In genomic region chr11:35682230-35683195, GRCh38 we compare ENCODE assay signal across 10 cellular contexts. TPM values are rescaled to one million over a fixed set of nuclear protein-coding genes. Genes with fewer than 3 reads are reported as not detected.
DNase-seq lines count a peak whose midpoint lies in the region; ATAC-seq and TF ChIP-seq lines count a peak whose summit lies in the region.
"Had no signal": no experiment of that assay in that cellular context is flagged by ENCODE, and none has a peak within 500 bp of the region (broad histone marks: within the 10 kb centered on the region; RNA-seq: fewer than 3 reads in every experiment).

No MANE protein-coding gene starts in this region.

- H3K4me3 Mint-ChIP-seq in activated CD4-positive, alpha-beta T cell treated with anti-CD3 and anti-CD28 coated beads, Interleukin-2, amount 10 ng/mL, durations not matched to agents 7 days and 5 days = no peak overlapping the region
- H3K4me3 Mint-ChIP-seq: activated CD4-positive, alpha-beta memory T cell treated with anti-CD3 and anti-CD28 coated beads, Interleukin-2, amount 10 ng/mL, durations not matched to agents 7 days and 5 days had no signal

- no peaks in the 10 kb centered on the region for H3K27me3 Mint-ChIP-seq in activated CD4-positive, alpha-beta T cell treated with anti-CD3 and anti-CD28 coated beads, Interleukin-2, amount 10 ng/mL, durations not matched to agents 7 days and 5 days
- H3K27me3 Mint-ChIP-seq: activated CD4-positive, alpha-beta memory T cell treated with anti-CD3 and anti-CD28 coated beads, Interleukin-2, amount 10 ng/mL, durations not matched to agents 7 days and 5 days had no signal

- ATAC-seq in GM21723 (IDR thresholded peaks at IDR 0.05; ENCODE audit: unreplicated experiment) = no peak
- ATAC-seq in HG02571 (IDR thresholded peaks at IDR 0.05; ENCODE audit: unreplicated experiment) = no peak

- peak; percentile 45 for DNase-seq in AG10803 (ENCODE audit: low read depth)
- peak; percentile 52 for DNase-seq in NCI-H1436 (lab: John Stamatoyannopoulos, UW)
- peak in 36 of 58 donors; percentile 3 to 63 (median 18) for DNase-seq in anterior cingulate cortex (lab: John Stamatoyannopoulos, UW)
- peak; percentile 48 for DNase-seq in medulla oblongata (ENCODE audit: extremely low spot score)
- DNase-seq in activated CD8-positive, alpha-beta memory T cell treated with anti-CD3 and anti-CD28 coated beads, Interleukin-2, amount 50 U/mL, for 48 hours = no peak
- DNase-seq in activated CD4-positive, alpha-beta T cell treated with anti-CD3 and anti-CD28 coated beads, Interleukin-2, amount 10 ng/mL, durations not matched to agents 7 days and 5 days = no peak
- DNase-seq: activated CD4-positive, alpha-beta memory T cell treated with anti-CD3 and anti-CD28 coated beads, Interleukin-2, amount 10 ng/mL, durations not matched to agents 7 days and 5 days; DND-41 had no signal

- CTCF ChIA-PET in activated CD4-positive, alpha-beta T cell treated with anti-CD3 and anti-CD28 coated beads, Interleukin-2, amount 10 ng/mL, durations not matched to agents 7 days and 5 days (lab: Charles Lee) = no interaction called here

- H3K4me1 Mint-ChIP-seq in activated CD4-positive, alpha-beta T cell treated with anti-CD3 and anti-CD28 coated beads, Interleukin-2, amount 10 ng/mL, durations not matched to agents 7 days and 5 days = peaks cover 11% of the 10 kb centered on the region

- H3K36me3 Mint-ChIP-seq in activated CD4-positive, alpha-beta T cell treated with anti-CD3 and anti-CD28 coated beads, Interleukin-2, amount 10 ng/mL, durations not matched to agents 7 days and 5 days (ENCODE audit: low read depth) = peaks cover 14% of the 10 kb centered on the region

- no peak for TF ChIP-seq CTCF in AG10803 (conservative IDR thresholded peaks at IDR 0.05; ENCODE audit: low read length)

- H3K9me3 Mint-ChIP-seq in activated CD4-positive, alpha-beta T cell treated with anti-CD3 and anti-CD28 coated beads, Interleukin-2, amount 10 ng/mL, durations not matched to agents 7 days and 5 days = peaks cover 3% of the 10 kb centered on the region
- H3K9me3 Mint-ChIP-seq: activated CD4-positive, alpha-beta memory T cell treated with anti-CD3 and anti-CD28 coated beads, Interleukin-2, amount 10 ng/mL, durations not matched to agents 7 days and 5 days had no signal

- POLR2A ChIA-PET in activated CD4-positive, alpha-beta T cell treated with anti-CD3 and anti-CD28 coated beads, Interleukin-2, amount 10 ng/mL, durations not matched to agents 7 days and 5 days (lab: Charles Lee) = no interaction called here

- no peak overlapping the region for H3K27ac Mint-ChIP-seq in activated CD4-positive, alpha-beta T cell treated with anti-CD3 and anti-CD28 coated beads, Interleukin-2, amount 10 ng/mL, durations not matched to agents 7 days and 5 days
- H3K27ac Mint-ChIP-seq: activated CD4-positive, alpha-beta memory T cell treated with anti-CD3 and anti-CD28 coated beads, Interleukin-2, amount 10 ng/mL, durations not matched to agents 7 days and 5 days had no signal

- no peak overlapping the region for H3K4me3 ChIP-seq in AG10803 (ENCODE audit: low read length)

RNA-seq across cellular contexts. Expression of gene TRIM44, which starts 19.9 kb away (rescaled TPM):
- total RNA-seq in activated CD4-positive, alpha-beta T cell treated with anti-CD3 and anti-CD28 coated beads, Interleukin-2, amount 10 ng/mL, durations not matched to agents 7 days and 5 days = 10 to 100 TPM; 34.9 to 42.6 TPM

Comparison
In these comparisons a context has a peak if more than half of its experiments do, and no peak if none do; other contexts are left out.
1. DNase-seq: peak in AG10803 (single experiment), NCI-H1436 (single experiment), anterior cingulate cortex (36 of 58) and medulla oblongata (single experiment); none in activated CD8-positive, alpha-beta memory T cell treated with anti-CD3 and anti-CD28 coated beads, Interleukin-2, amount 50 U/mL, for 48 hours (single experiment) and activated CD4-positive, alpha-beta T cell treated with anti-CD3 and anti-CD28 coated beads, Interleukin-2, amount 10 ng/mL, durations not matched to agents 7 days and 5 days (single experiment).